In the genomic region with DNA sequence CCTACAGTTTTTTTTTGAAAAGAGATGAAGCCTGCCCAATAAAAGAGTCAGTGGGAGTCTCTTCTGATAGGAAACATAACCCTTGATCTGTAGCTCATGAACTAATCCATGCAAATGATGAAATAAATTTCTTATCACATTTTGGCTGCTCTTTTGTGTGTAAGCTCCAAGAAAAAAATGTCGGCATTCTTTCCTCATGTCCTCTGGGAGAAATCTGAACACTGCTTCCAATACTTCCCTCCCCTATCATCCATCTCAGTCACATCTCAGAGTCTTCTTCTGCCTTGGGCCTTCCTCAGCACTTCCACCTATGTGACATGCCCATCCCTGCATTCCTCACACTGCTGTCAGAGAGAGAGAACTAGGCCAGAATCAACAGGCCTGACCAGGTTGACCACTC, we compare ENCODE assay signal across 18 cellular contexts.
DNase-seq lines count a peak whose midpoint lies in the region; ATAC-seq and TF ChIP-seq lines count a peak whose summit lies in the region.
"Had no signal": no experiment of that assay in that cellular context is flagged by ENCODE, and none has a peak within 500 bp of the region (broad histone marks: within the 10 kb centered on the region; RNA-seq: fewer than 3 reads in every experiment).

No MANE protein-coding gene starts in this region.

- H3K4me1 ChIP-seq in right atrium auricular region (no peaks in the 10 kb centered on the region), left ventricle myocardium inferior (peaks cover 11% of the 10 kb centered on the region), aorta (ENCODE audit: control insufficient read depth in 1 of 2, insufficient read depth in 2 of 2, low read length in 2 of 2) (no peaks in the 10 kb centered on the region)

- no peaks in the 10 kb centered on the region for H3K36me3 ChIP-seq in right atrium auricular region
- no peaks in the 10 kb centered on the region for H3K36me3 ChIP-seq in left ventricle myocardium inferior
- no peaks in the 10 kb centered on the region for H3K36me3 ChIP-seq in aorta (ENCODE audit: control insufficient read depth in 1 of 2, insufficient read depth in 2 of 2, low read length in 1 of 2)
- H3K36me3 ChIP-seq: BLaER1 had no signal

- DNase-seq in Right ventricle myocardium superior (no peak), right atrium auricular region (ENCODE audit: low spot score) (no peak), left ventricle myocardium inferior (no peak), aorta (no peak), T-cell (no peak)
- DNase-seq: 8988T; Calu3; CD8-positive, alpha-beta T cell; DMS79 treated with DMSO at 0.1 percent for 48 hours; GF-D8; GOT3; H7; HFFc6 had no signal

- CTCF ChIA-PET in T-cell (lab: Charles Lee): no interaction called here

- H3K27me3 Mint-ChIP-seq in nephron (ENCODE audit: low read depth) (no peaks in the 10 kb centered on the region), T-cell (peaks cover 0 to 6% of the 10 kb centered on the region in 2 donors)

- peak overlapping the region in 1 of 3 experiments; percentile 13 for H3K4me3 Mint-ChIP-seq in nephron
- H3K4me3 Mint-ChIP-seq in T-cell: no peak overlapping the region
- H3K4me3 Mint-ChIP-seq: CD8-positive, alpha-beta T cell; HFFc6 had no signal

- no peaks in the 10 kb centered on the region for H3K9me3 Mint-ChIP-seq in nephron
- peaks cover 0 to 10% (median 3%) of the 10 kb centered on the region in 3 donors for H3K9me3 Mint-ChIP-seq in T-cell
- H3K9me3 Mint-ChIP-seq: CD8-positive, alpha-beta T cell had no signal

- H3K27ac ChIP-seq in right atrium auricular region (no peak overlapping the region), left ventricle myocardium inferior (replicated peaks) (peak overlapping the region; percentile 10), aorta (ENCODE audit: low read depth in 1 of 2, low read length in 2 of 2) (no peak overlapping the region)
- H3K27ac ChIP-seq: BLaER1 had no signal

- no peak overlapping the region for H3K4me3 ChIP-seq in right atrium auricular region
- no peak overlapping the region for H3K4me3 ChIP-seq in left ventricle myocardium inferior
- H3K4me3 ChIP-seq in aorta (ENCODE audit: low read length in 2 of 2): no peak overlapping the region
- H3K4me3 ChIP-seq: BLaER1 had no signal

- peak overlapping the region in 2 of 3 experiments; percentile 5 to 46 for H3K27ac Mint-ChIP-seq in nephron
- no peak overlapping the region for H3K27ac Mint-ChIP-seq in T-cell
- H3K27ac Mint-ChIP-seq: CD8-positive, alpha-beta T cell; HFFc6 had no signal

- H3K4me1 Mint-ChIP-seq in nephron (peaks cover 41% of the 10 kb centered on the region), T-cell (no peaks in the 10 kb centered on the region)

- POLR2A ChIA-PET in T-cell (lab: Charles Lee): no interaction called here

- 50% methylated on average over 1 of the region's 1 CpG for WGBS in aorta, 2 donors

- no peaks in the 10 kb centered on the region for H3K9me3 ChIP-seq in right atrium auricular region
- no peaks in the 10 kb centered on the region for H3K9me3 ChIP-seq in left ventricle myocardium inferior (replicated peaks)
- H3K9me3 ChIP-seq in aorta (ENCODE audit: control insufficient read depth, low read length): no peaks in the 10 kb centered on the region
- H3K9me3 ChIP-seq: BLaER1 had no signal

- TF ChIP-seq CTCF in right atrium auricular region (IDR thresholded peaks at IDR 0.05) (no peak), left ventricle myocardium inferior (IDR thresholded peaks at IDR 0.05; ENCODE audit: borderline replicate concordance) (no peak), nephron (IDR thresholded peaks at IDR 0.05; ENCODE audit: unreplicated experiment in 3 of 3) (no peak)

- H3K27me3 ChIP-seq in right atrium auricular region (no peaks in the 10 kb centered on the region), left ventricle myocardium inferior (ENCODE audit: low read depth) (peaks cover 8% of the 10 kb centered on the region), aorta (ENCODE audit: control insufficient read depth in 1 of 2, insufficient read depth in 2 of 2, low read length in 1 of 2) (no peaks in the 10 kb centered on the region)
- H3K27me3 ChIP-seq: BLaER1 had no signal

- H3K36me3 Mint-ChIP-seq in nephron (ENCODE audit: low read depth) (no peaks in the 10 kb centered on the region), T-cell (no peaks in the 10 kb centered on the region)
- H3K36me3 Mint-ChIP-seq: CD8-positive, alpha-beta T cell had no signal

- intact Hi-C loops in Right ventricle myocardium superior (cut with DNase I) (no loop called here), left ventricle myocardium inferior (cut with micrococcal nuclease) (no loop called here), aorta (cut with DNase I) (no loop called here)

- ATAC-seq in Right ventricle myocardium superior (ENCODE audit: poor library complexity) (peak; percentile 84), aorta (ENCODE audit: low FRiP score) (peak; percentile 22), HG02870 (IDR thresholded peaks at IDR 0.05; ENCODE audit: unreplicated experiment) (no peak), HG02798 (IDR thresholded peaks at IDR 0.05; ENCODE audit: poor library complexity, unreplicated experiment) (no peak), T-cell (replicated peaks in 1 of 4) (no peak)
- ATAC-seq: CD8-positive, alpha-beta T cell; HCT116 had no signal

Comparison
In these comparisons a context has a peak if more than half of its experiments do, and no peak if none do; other contexts are left out.
1. ATAC-seq: peak in Right ventricle myocardium superior (single experiment) and aorta (single experiment); none in HG02870 (single experiment), HG02798 (single experiment) and T-cell (0 of 4).
2. H3K27ac Mint-ChIP-seq: peak in nephron (2 of 3); none in T-cell (0 of 2).